18 cellular contexts compared by ENCODE assay signal in the genomic region with DNA sequence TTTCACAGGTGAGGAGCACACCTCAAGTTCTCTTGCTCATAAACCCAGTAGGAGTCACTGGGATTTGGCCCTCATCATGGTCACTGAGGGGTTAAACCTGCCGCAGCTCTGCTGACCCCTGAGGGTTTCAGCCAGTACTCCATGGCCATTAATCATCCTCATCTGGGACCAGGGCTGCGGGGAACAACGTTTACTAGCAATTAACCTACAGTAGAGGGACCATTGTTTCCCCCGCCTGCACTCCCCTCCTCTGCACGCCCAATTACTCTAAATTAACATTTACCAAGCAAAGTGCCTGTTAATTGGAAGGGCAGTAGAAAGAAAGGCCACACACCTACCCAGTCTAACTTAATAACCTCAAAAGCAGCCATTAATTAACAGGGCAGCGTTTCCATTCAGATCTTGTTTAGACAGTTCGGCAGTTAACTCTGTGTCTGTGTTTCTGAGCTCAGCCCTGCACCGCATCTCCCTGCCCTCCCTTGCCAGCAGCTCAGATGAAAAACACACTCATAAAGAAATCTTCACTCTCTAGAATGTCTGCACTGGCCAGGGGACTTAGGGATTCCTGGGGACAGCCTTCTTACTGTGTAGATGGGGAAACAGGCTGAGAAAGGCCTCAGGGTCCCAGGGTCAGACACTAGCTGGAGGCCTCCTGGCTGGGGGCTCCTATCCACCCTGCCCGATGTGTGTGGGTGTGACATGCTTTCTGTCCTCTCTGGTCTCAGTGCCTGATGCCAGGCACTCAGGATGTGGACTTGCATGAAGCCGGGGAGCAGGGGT. TPM values are rescaled to one million over a fixed set of nuclear protein-coding genes. Genes with fewer than 3 reads are reported as not detected.
DNase-seq lines count a peak whose midpoint lies in the region; ATAC-seq and TF ChIP-seq lines count a peak whose summit lies in the region.
"Had no signal": no experiment of that assay in that cellular context is flagged by ENCODE, and none has a peak within 500 bp of the region (broad histone marks: within the 10 kb centered on the region; RNA-seq: fewer than 3 reads in every experiment).

No MANE protein-coding gene starts in this region.

- DNase-seq in ELR (ENCODE audit: low read depth) (peak; percentile 35), NCI-H146 treated with DMSO at 0.1 percent for 48 hours (lab: John Stamatoyannopoulos, UW; ENCODE audit: unreplicated experiment) (peak; percentile 93), WERI-Rb-1 (peak; percentile 78), mesothelial cell of epicardium (ENCODE audit: low spot score in 2 of 2, unreplicated experiment in 2 of 2) (no peak), SW 1271 (lab: John Stamatoyannopoulos, UW) (no peak)
- DNase-seq: activated CD4-positive, alpha-beta T cell treated with anti-CD3 and anti-CD28 coated beads for 1 hour; C1 segment of cervical spinal cord; foreskin melanocyte; left lung; NCI-H187; SIG-M5; stimulated activated CD4-positive, alpha-beta T cell treated with anti-CD3 and anti-CD28 coated beads, Interleukin-4, amount 100 ng/mL, for 1 hour; substantia nigra had no signal

- no peaks in the 10 kb centered on the region for H3K27me3 Mint-ChIP-seq in mesothelial cell of epicardium (ENCODE audit: low read depth)

- no peaks in the 10 kb centered on the region for H3K9me3 Mint-ChIP-seq in mesothelial cell of epicardium
- H3K9me3 Mint-ChIP-seq: activated T-helper 17 cell treated with anti-CD3 and anti-CD28 coated beads, Interleukin-2, amount 50 U/mL, for 72 hours had no signal

- H3K4me1 Mint-ChIP-seq in mesothelial cell of epicardium = peaks cover 31% of the 10 kb centered on the region

- no peaks in the 10 kb centered on the region for H3K36me3 ChIP-seq in WERI-Rb-1
- H3K36me3 ChIP-seq: left lung had no signal

- peak overlapping the region; percentile 36 for H3K4me3 Mint-ChIP-seq in mesothelial cell of epicardium
- H3K4me3 Mint-ChIP-seq: activated T-helper 17 cell treated with anti-CD3 and anti-CD28 coated beads, Interleukin-2, amount 50 U/mL, for 72 hours had no signal

- no peak overlapping the region for H3K4me3 ChIP-seq in WERI-Rb-1 (ENCODE audit: low read depth, low read length)
- H3K4me3 ChIP-seq: left lung had no signal

- H3K27ac Mint-ChIP-seq in mesothelial cell of epicardium = no peak overlapping the region
- H3K27ac Mint-ChIP-seq: activated T-helper 17 cell treated with anti-CD3 and anti-CD28 coated beads, Interleukin-2, amount 50 U/mL, for 72 hours had no signal

- no peak for ATAC-seq in HG02852 (IDR thresholded peaks at IDR 0.05; ENCODE audit: unreplicated experiment)
- ATAC-seq in GM21360 (IDR thresholded peaks at IDR 0.05; ENCODE audit: unreplicated experiment) = no peak
- no peak for ATAC-seq in HG02588 (IDR thresholded peaks at IDR 0.05; ENCODE audit: unreplicated experiment)
- ATAC-seq: activated T-helper 17 cell treated with anti-CD3 and anti-CD28 coated beads, Interleukin-2, amount 50 U/mL, for 72 hours; left lung had no signal

- H3K27me3 ChIP-seq in WERI-Rb-1 (ENCODE audit: insufficient read depth, low read depth, severe bottlenecking) = no peaks in the 10 kb centered on the region

- H3K36me3 Mint-ChIP-seq in mesothelial cell of epicardium = no peaks in the 10 kb centered on the region

- H3K27ac ChIP-seq in WERI-Rb-1 = peak overlapping the region; percentile 64
- H3K27ac ChIP-seq: left lung, parathyroid adenoma had no signal

- no peaks in the 10 kb centered on the region for H3K9me3 ChIP-seq in WERI-Rb-1 (ENCODE audit: severe bottlenecking)
- H3K9me3 ChIP-seq: left lung had no signal

- peak; percentile 48 for TF ChIP-seq CTCF in WERI-Rb-1 (IDR thresholded peaks at IDR 0.05; ENCODE audit: low read depth, low read length)
- no peak for TF ChIP-seq CTCF in mesothelial cell of epicardium (IDR thresholded peaks at IDR 0.05; ENCODE audit: unreplicated experiment)

RNA-seq across cellular contexts. Expression of gene ALG2, which starts 51.6 kb away (rescaled TPM):
- 28.6 to 31.2 TPM (median 29.6 TPM) in 3 replicates for total RNA-seq in mesothelial cell of epicardium

RNA-seq across cellular contexts. Expression of gene SEC61B, which starts 51.9 kb away (rescaled TPM):
- total RNA-seq in mesothelial cell of epicardium = 130 to 139 TPM (median 132 TPM) in 3 replicates

Comparison
In these comparisons a context has a peak if more than half of its experiments do, and no peak if none do; other contexts are left out.
1. DNase-seq: peak in ELR (single experiment), NCI-H146 treated with DMSO at 0.1 percent for 48 hours (single experiment) and WERI-Rb-1 (single experiment); none in mesothelial cell of epicardium (0 of 2) and SW 1271 (0 of 2).